Comparison of ENCODE assay signal across 23 cellular contexts in the genomic region with DNA sequence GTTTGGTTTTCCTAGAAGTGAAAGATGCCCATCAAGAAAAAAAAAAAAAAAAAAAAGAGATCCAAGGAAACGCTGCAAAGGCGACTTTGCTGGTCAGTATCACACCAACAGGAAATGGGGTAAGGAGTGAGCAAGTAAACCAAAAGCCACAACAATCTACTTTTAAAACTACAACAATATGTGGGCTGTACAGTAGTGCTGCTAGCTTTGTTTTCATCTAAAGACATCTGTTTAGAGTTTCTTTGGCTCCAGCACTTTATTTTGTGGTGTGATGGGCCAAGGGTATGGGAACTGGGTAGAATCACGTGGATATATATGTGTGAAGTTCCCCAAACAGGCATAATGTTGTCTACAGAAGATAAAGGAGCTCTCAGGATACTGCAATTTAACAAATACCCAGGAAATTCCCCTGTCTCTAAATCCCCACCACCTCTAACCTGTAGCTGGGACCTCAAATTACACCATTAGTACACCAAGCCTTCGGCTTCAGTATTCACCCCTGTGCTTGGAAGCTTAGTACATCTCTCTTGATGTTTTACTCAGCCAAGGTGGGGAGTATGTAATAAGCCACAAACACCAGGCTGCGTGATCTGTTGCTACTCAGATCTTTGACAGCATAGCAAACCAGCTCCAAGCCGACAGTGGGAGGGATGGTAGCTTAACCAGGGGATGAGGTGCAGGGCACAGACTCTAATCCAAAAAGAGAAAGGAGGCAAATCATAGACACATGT.
A peak's percentile ranks its signal among the peaks of the same experiment; 100 is the strongest.
DNase-seq lines count a peak whose midpoint lies in the region; ATAC-seq and TF ChIP-seq lines count a peak whose summit lies in the region.
"Had no signal": no experiment of that assay in that cellular context is flagged by ENCODE, and none has a peak within 500 bp of the region (broad histone marks: within the 10 kb centered on the region; RNA-seq: fewer than 3 reads in every experiment).

No MANE protein-coding gene starts in this region.

- no peak overlapping the region for H3K4me3 Mint-ChIP-seq in activated T-cell treated with anti-CD3 and anti-CD28 coated beads, Interleukin-2, amount 50 U/mL, for 72 hours
- no peak overlapping the region for H3K4me3 Mint-ChIP-seq in activated T-cell treated with anti-CD3 and anti-CD28 coated beads, Interleukin-2, amount 50 U/mL, for 4 hours
- H3K4me3 Mint-ChIP-seq in endothelial cell (ENCODE audit: unreplicated experiment), result no peak overlapping the region
- H3K4me3 Mint-ChIP-seq: CD8-positive, alpha-beta T cell had no signal

- H3K27me3 ChIP-seq in skeletal muscle satellite cell (ENCODE audit: control insufficient read depth, insufficient read depth, low read length), result peaks cover 20% of the 10 kb centered on the region
- H3K27me3 ChIP-seq: body of pancreas, Peyer's patch had no signal

- peaks cover 16% of the 10 kb centered on the region for H3K4me1 ChIP-seq in skeletal muscle satellite cell (ENCODE audit: control insufficient read depth, insufficient read depth, low read length)
- H3K4me1 ChIP-seq: body of pancreas, Peyer's patch had no signal

- H3K9ac ChIP-seq in skeletal muscle satellite cell (ENCODE audit: low read depth, low read length), result peak overlapping the region; percentile 14

- H3K9me3 ChIP-seq in skeletal muscle satellite cell (replicated peaks; ENCODE audit: low read length), result no peaks in the 10 kb centered on the region
- H3K9me3 ChIP-seq: body of pancreas, Peyer's patch had no signal

- no peak overlapping the region for H3K27ac Mint-ChIP-seq in activated T-cell treated with anti-CD3 and anti-CD28 coated beads, Interleukin-2, amount 50 U/mL, for 72 hours
- H3K27ac Mint-ChIP-seq in endothelial cell (ENCODE audit: unreplicated experiment), result peak overlapping the region; percentile 24
- H3K27ac Mint-ChIP-seq: CD8-positive, alpha-beta T cell had no signal

- no peaks in the 10 kb centered on the region for H3K36me3 ChIP-seq in skeletal muscle satellite cell (ENCODE audit: insufficient read depth, low read length)
- H3K36me3 ChIP-seq: Peyer's patch had no signal

- DNase-seq in activated T-cell treated with anti-CD3 and anti-CD28 coated beads, Interleukin-2, amount 50 U/mL, for 72 hours, result peak in 1 of 2 donors; percentile 2
- DNase-seq in activated T-cell treated with anti-CD3 and anti-CD28 coated beads, Interleukin-2, amount 50 U/mL, for 4 hours, result no peak
- peak; percentile 74 for DNase-seq in MV-4-11 (lab: John Stamatoyannopoulos, UW)
- no peak for DNase-seq in endothelial cell (ENCODE audit: low spot score)
- no peak for DNase-seq in posterior vena cava (ENCODE audit: low spot score)
- DNase-seq: activated CD4-positive, alpha-beta T cell treated with anti-CD3 and anti-CD28 coated beads for 4 hours; activated naive CD4-positive, alpha-beta T cell treated with anti-CD3 and anti-CD28 coated beads, Interleukin-2, amount 50 U/mL, for 16 hours; activated T-cell treated with anti-CD3 and anti-CD28 coated beads for 4 hours; body of pancreas; CD8-positive, alpha-beta T cell; cortex of kidney; DMS79; HCEC 1CT; KBM-7; left cardiac atrium; midbrain; NCI-H1436 treated with DMSO at 0.1 percent for 48 hours; Peyer's patch; stimulated activated CD4-positive, alpha-beta T cell treated with anti-CD3 and anti-CD28 coated beads, Interleukin-1b, Interleukin-23, amount 100 ng/mL, for 48 hours had no signal

- H3K4me3 ChIP-seq in skeletal muscle satellite cell (ENCODE audit: low read length), result no peak overlapping the region
- H3K4me3 ChIP-seq: body of pancreas, Peyer's patch had no signal

- intact Hi-C loops in posterior vena cava (cut with DNase I), result no loop called here

- H3K36me3 Mint-ChIP-seq in activated T-cell treated with anti-CD3 and anti-CD28 coated beads, Interleukin-2, amount 50 U/mL, for 72 hours (ENCODE audit: insufficient read depth in 2 of 2), result no peaks in the 10 kb centered on the region
- H3K36me3 Mint-ChIP-seq in activated T-cell treated with anti-CD3 and anti-CD28 coated beads, Interleukin-2, amount 50 U/mL, for 4 hours (ENCODE audit: insufficient read depth), result no peaks in the 10 kb centered on the region
- H3K36me3 Mint-ChIP-seq in endothelial cell (ENCODE audit: low read depth, unreplicated experiment), result no peaks in the 10 kb centered on the region
- H3K36me3 Mint-ChIP-seq: CD8-positive, alpha-beta T cell had no signal

- H3K4me2 ChIP-seq in skeletal muscle satellite cell (ENCODE audit: low read length), result no peak overlapping the region

- peak; percentile 56 to 59 for ATAC-seq in activated T-cell treated with anti-CD3 and anti-CD28 coated beads, Interleukin-2, amount 50 U/mL, for 72 hours (replicated peaks in 1 of 2)
- no peak for ATAC-seq in activated T-cell treated with anti-CD3 and anti-CD28 coated beads, Interleukin-2, amount 50 U/mL, for 4 hours
- no peak for ATAC-seq in GM21825 (IDR thresholded peaks at IDR 0.05; ENCODE audit: unreplicated experiment)
- ATAC-seq in HG02763 (IDR thresholded peaks at IDR 0.05; ENCODE audit: unreplicated experiment), result no peak
- ATAC-seq: body of pancreas; CD8-positive, alpha-beta T cell; sciatic nerve had no signal

- no peaks in the 10 kb centered on the region for H3K9me3 Mint-ChIP-seq in activated T-cell treated with anti-CD3 and anti-CD28 coated beads, Interleukin-2, amount 50 U/mL, for 72 hours
- no peaks in the 10 kb centered on the region for H3K9me3 Mint-ChIP-seq in activated T-cell treated with anti-CD3 and anti-CD28 coated beads, Interleukin-2, amount 50 U/mL, for 4 hours
- H3K9me3 Mint-ChIP-seq in endothelial cell (ENCODE audit: unreplicated experiment), result no peaks in the 10 kb centered on the region
- H3K9me3 Mint-ChIP-seq: CD8-positive, alpha-beta T cell had no signal

- H3K27me3 Mint-ChIP-seq in activated T-cell treated with anti-CD3 and anti-CD28 coated beads, Interleukin-2, amount 50 U/mL, for 72 hours (ENCODE audit: low read depth), result peaks cover 57% of the 10 kb centered on the region
- no peaks in the 10 kb centered on the region for H3K27me3 Mint-ChIP-seq in activated T-cell treated with anti-CD3 and anti-CD28 coated beads, Interleukin-2, amount 50 U/mL, for 4 hours (ENCODE audit: low read depth)
- no peaks in the 10 kb centered on the region for H3K27me3 Mint-ChIP-seq in endothelial cell (ENCODE audit: unreplicated experiment)

- H3K4me1 Mint-ChIP-seq in activated T-cell treated with anti-CD3 and anti-CD28 coated beads, Interleukin-2, amount 50 U/mL, for 72 hours (ENCODE audit: low read depth), result peaks cover 4% of the 10 kb centered on the region
- no peaks in the 10 kb centered on the region for H3K4me1 Mint-ChIP-seq in activated T-cell treated with anti-CD3 and anti-CD28 coated beads, Interleukin-2, amount 50 U/mL, for 4 hours (ENCODE audit: low read depth)
- H3K4me1 Mint-ChIP-seq in endothelial cell (ENCODE audit: unreplicated experiment), result no peaks in the 10 kb centered on the region

- TF ChIP-seq CTCF in endothelial cell (IDR thresholded peaks at IDR 0.05; ENCODE audit: unreplicated experiment), result no peak

Comparison
In these comparisons a context has a peak if more than half of its experiments do, and no peak if none do; other contexts are left out.
1. ATAC-seq: peak in activated T-cell treated with anti-CD3 and anti-CD28 coated beads, Interleukin-2, amount 50 U/mL, for 72 hours (2 of 2); none in activated T-cell treated with anti-CD3 and anti-CD28 coated beads, Interleukin-2, amount 50 U/mL, for 4 hours (0 of 2), GM21825 (single experiment) and HG02763 (single experiment).